ENCODE assay signal across 13 cellular contexts in the genomic region with DNA sequence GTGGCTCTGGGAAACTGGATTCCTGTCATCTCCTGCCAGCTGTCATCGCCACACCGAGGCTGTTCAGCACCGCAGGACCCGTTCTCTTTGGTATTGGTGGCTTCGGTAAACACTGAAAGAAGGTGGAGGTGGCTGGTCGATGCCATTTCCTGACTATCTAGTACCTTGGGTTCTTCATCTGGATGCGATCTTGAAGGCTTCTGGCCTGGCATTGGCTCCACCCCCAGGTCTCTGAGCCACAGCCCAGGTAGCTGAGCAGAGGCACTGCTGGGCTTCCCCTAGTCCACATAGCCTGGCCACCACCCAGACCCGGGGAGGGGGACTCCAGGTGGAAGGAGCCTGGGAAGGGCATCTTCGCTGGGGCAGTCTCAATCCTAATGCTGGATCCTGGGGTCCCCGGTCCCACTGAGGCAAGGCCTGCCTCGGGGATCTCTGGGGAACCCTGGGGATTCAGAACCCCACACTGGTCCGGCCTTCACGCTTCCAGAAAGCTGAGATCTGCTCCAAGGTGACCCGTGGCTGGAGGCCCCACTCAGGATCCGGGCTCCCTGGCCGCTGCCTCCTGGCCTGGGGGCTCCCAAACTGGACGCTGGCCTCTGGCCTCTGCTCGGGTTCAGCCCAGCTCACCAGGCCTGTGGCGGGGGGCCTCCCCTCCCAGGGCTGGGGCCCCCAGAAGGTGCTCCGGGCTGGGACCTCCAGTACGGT. TPM values are rescaled to one million over a fixed set of nuclear protein-coding genes. Genes with fewer than 3 reads are reported as not detected.
DNase-seq lines count a peak whose midpoint lies in the region; ATAC-seq lines count a peak whose summit lies in the region.
"Had no signal": no experiment of that assay in that cellular context is flagged by ENCODE, and none has a peak within 500 bp of the region (broad histone marks: within the 10 kb centered on the region; RNA-seq: fewer than 3 reads in every experiment).

No MANE protein-coding gene starts in this region.

- peak overlapping the region; percentile 94 for H3K27ac ChIP-seq in BLaER1

- peak overlapping the region; percentile 92 for H3K27ac Mint-ChIP-seq in activated naive CD4-positive, alpha-beta T cell treated with anti-CD3 and anti-CD28 coated beads, Interleukin-2, amount 10 ng/mL, durations not matched to agents 7 days and 5 days
- H3K27ac Mint-ChIP-seq in natural killer cell treated with Interleukin-12 subunit alpha and Interleukin-12 subunit beta and Interleukin-15 and Interleukin-18, amount 100 ng/mL, for 72 hours, result peak overlapping the region; percentile 97 to 99

- DNase-seq in T-helper 22 cell (ENCODE audit: low read depth) (peak; percentile 39), sciatic nerve (ENCODE audit: low spot score) (no peak), Right ventricle myocardium inferior (ENCODE audit: missing footprints) (no peak), NCI-H2081 (lab: John Stamatoyannopoulos, UW) (no peak), DMS 273 (lab: John Stamatoyannopoulos, UW; ENCODE audit: unreplicated experiment) (no peak)
- peak; percentile 59 for DNase-seq in activated naive CD4-positive, alpha-beta T cell treated with anti-CD3 and anti-CD28 coated beads, Interleukin-2, amount 10 ng/mL, durations not matched to agents 7 days and 5 days
- peak; percentile 60 for DNase-seq in natural killer cell treated with Interleukin-12 subunit alpha and Interleukin-12 subunit beta and Interleukin-15 and Interleukin-18, amount 100 ng/mL, for 72 hours (ENCODE audit: low spot score)
- DNase-seq: ACHN, hypothalamus, NCI-H748 treated with DMSO at 0.1 percent for 48 hours had no signal

- H3K4me1 ChIP-seq in BLaER1, result peaks cover 90% of the 10 kb centered on the region
- H3K4me1 ChIP-seq: HAP-1 had no signal

- CTCF ChIA-PET in activated naive CD4-positive, alpha-beta T cell treated with anti-CD3 and anti-CD28 coated beads, Interleukin-2, amount 10 ng/mL, durations not matched to agents 7 days and 5 days (lab: Charles Lee), result interaction anchor here (1.9 kb wide), 1 partner anchor 41 kb away, joined by 8 read pairs; no protein-coding TSS in a partner anchor

- H4K20me1 ChIP-seq in BLaER1, result no peaks in the 10 kb centered on the region

- no peaks in the 10 kb centered on the region for H3K9me3 Mint-ChIP-seq in activated naive CD4-positive, alpha-beta T cell treated with anti-CD3 and anti-CD28 coated beads, Interleukin-2, amount 10 ng/mL, durations not matched to agents 7 days and 5 days
- H3K9me3 Mint-ChIP-seq in natural killer cell treated with Interleukin-12 subunit alpha and Interleukin-12 subunit beta and Interleukin-15 and Interleukin-18, amount 100 ng/mL, for 72 hours, result no peaks in the 10 kb centered on the region

- peaks cover 78% of the 10 kb centered on the region for H3K4me1 Mint-ChIP-seq in activated naive CD4-positive, alpha-beta T cell treated with anti-CD3 and anti-CD28 coated beads, Interleukin-2, amount 10 ng/mL, durations not matched to agents 7 days and 5 days
- peaks cover 46 to 63% of the 10 kb centered on the region in 2 donors for H3K4me1 Mint-ChIP-seq in natural killer cell treated with Interleukin-12 subunit alpha and Interleukin-12 subunit beta and Interleukin-15 and Interleukin-18, amount 100 ng/mL, for 72 hours (ENCODE audit: low read depth in 2 of 2)

- peak overlapping the region; percentile 100 for H3K4me3 Mint-ChIP-seq in activated naive CD4-positive, alpha-beta T cell treated with anti-CD3 and anti-CD28 coated beads, Interleukin-2, amount 10 ng/mL, durations not matched to agents 7 days and 5 days
- peak overlapping the region; percentile 99 for H3K4me3 Mint-ChIP-seq in natural killer cell treated with Interleukin-12 subunit alpha and Interleukin-12 subunit beta and Interleukin-15 and Interleukin-18, amount 100 ng/mL, for 72 hours

- intact Hi-C loops in sciatic nerve (cut with DNase I) (no loop called here), Right ventricle myocardium inferior (cut with DNase I) (no loop called here)

- H3K27me3 Mint-ChIP-seq in activated naive CD4-positive, alpha-beta T cell treated with anti-CD3 and anti-CD28 coated beads, Interleukin-2, amount 10 ng/mL, durations not matched to agents 7 days and 5 days, result peaks cover 5% of the 10 kb centered on the region
- no peaks in the 10 kb centered on the region for H3K27me3 Mint-ChIP-seq in natural killer cell treated with Interleukin-12 subunit alpha and Interleukin-12 subunit beta and Interleukin-15 and Interleukin-18, amount 100 ng/mL, for 72 hours

- H3K4me2 ChIP-seq in BLaER1, result peak overlapping the region; percentile 97

- no peak for ATAC-seq in natural killer cell treated with Interleukin-12 subunit alpha and Interleukin-12 subunit beta and Interleukin-15 and Interleukin-18, amount 100 ng/mL, for 72 hours
- ATAC-seq in sciatic nerve (no peak), Right ventricle myocardium inferior (no peak)

- H3K27me3 ChIP-seq in BLaER1, result no peaks in the 10 kb centered on the region

- peaks cover 40% of the 10 kb centered on the region for H3K36me3 ChIP-seq in BLaER1
- H3K36me3 ChIP-seq: HAP-1 had no signal

- H3K9ac ChIP-seq in BLaER1, result peak overlapping the region; percentile 84

- H3K9me3 ChIP-seq in BLaER1, result peaks cover 18% of the 10 kb centered on the region
- H3K9me3 ChIP-seq: HAP-1 had no signal

- peaks cover 77% of the 10 kb centered on the region for H3K36me3 Mint-ChIP-seq in activated naive CD4-positive, alpha-beta T cell treated with anti-CD3 and anti-CD28 coated beads, Interleukin-2, amount 10 ng/mL, durations not matched to agents 7 days and 5 days
- no peaks in the 10 kb centered on the region for H3K36me3 Mint-ChIP-seq in natural killer cell treated with Interleukin-12 subunit alpha and Interleukin-12 subunit beta and Interleukin-15 and Interleukin-18, amount 100 ng/mL, for 72 hours

- H3K4me3 ChIP-seq in BLaER1, result peak overlapping the region; percentile 82
- H3K4me3 ChIP-seq: HAP-1 had no signal

RNA-seq across cellular contexts. Expression of gene C16orf54, which starts 1.8 kb away (rescaled TPM):
- total RNA-seq in natural killer cell treated with Interleukin-12 subunit alpha and Interleukin-12 subunit beta and Interleukin-15 and Interleukin-18, amount 100 ng/mL, for 72 hours, result 10 to 100 TPM; 15.1 to 17.9 TPM
- total RNA-seq in sciatic nerve (2.2 TPM), Right ventricle myocardium inferior (0.73 TPM)
- total RNA-seq: SK-MEL-5 had no signal

RNA-seq across cellular contexts. Expression of gene ZG16, which starts 34.1 kb away (rescaled TPM):
- not detected for total RNA-seq in natural killer cell treated with Interleukin-12 subunit alpha and Interleukin-12 subunit beta and Interleukin-15 and Interleukin-18, amount 100 ng/mL, for 72 hours
- total RNA-seq in sciatic nerve (not detected), Right ventricle myocardium inferior (not detected)
- total RNA-seq: SK-MEL-5 had no signal

RNA-seq across cellular contexts. Expression of gene KIF22, which starts 46.6 kb away (rescaled TPM):
- 100 to 1,000 TPM in 1 of 2 donors, 10 to 100 TPM in 1; 63.4 to 174 TPM for total RNA-seq in natural killer cell treated with Interleukin-12 subunit alpha and Interleukin-12 subunit beta and Interleukin-15 and Interleukin-18, amount 100 ng/mL, for 72 hours
- total RNA-seq in sciatic nerve (16.9 TPM), Right ventricle myocardium inferior (53.3 TPM)

Comparison
In these comparisons a context has a peak if more than half of its experiments do, and no peak if none do; other contexts are left out.
1. DNase-seq: peak in T-helper 22 cell (single experiment), activated naive CD4-positive, alpha-beta T cell treated with anti-CD3 and anti-CD28 coated beads, Interleukin-2, amount 10 ng/mL, durations not matched to agents 7 days and 5 days (single experiment) and natural killer cell treated with Interleukin-12 subunit alpha and Interleukin-12 subunit beta and Interleukin-15 and Interleukin-18, amount 100 ng/mL, for 72 hours (single experiment); none in sciatic nerve (single experiment), Right ventricle myocardium inferior (single experiment), NCI-H2081 (0 of 2) and DMS 273 (single experiment).